Comparison of ENCODE assay signal across 13 cellular contexts in the genomic region with DNA sequence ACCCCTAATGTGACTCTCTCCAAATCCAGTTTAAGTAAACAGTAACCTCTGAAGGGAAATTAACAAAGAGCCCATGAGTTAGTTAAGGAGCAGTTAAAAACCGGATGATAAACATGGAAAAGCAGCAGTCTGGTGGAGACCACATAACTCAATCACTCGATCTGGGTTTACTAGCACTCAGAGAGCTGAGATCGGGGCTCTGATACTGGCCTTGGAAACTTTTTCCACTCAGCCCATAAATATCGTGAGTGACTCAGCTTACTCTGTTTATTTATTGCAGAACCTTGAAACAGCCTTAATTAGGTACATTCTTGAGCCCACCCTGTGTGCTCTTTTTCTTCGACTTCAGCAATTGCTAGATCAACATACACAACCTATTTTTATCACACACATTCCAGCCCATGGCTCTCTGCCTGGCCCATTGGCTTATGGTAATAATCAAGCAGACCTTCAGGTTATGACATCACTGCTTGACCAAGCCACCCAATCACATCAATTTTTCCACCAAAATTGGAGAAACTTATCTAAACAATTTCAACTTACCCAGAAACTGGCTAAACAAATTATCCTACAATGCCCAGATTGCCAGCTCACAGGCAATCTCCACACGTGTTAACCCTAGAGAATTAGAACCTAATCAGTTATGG.
DNase-seq lines count a peak whose midpoint lies in the region; ATAC-seq, FAIRE-seq and TF ChIP-seq lines count a peak whose summit lies in the region.
"Had no signal": no experiment of that assay in that cellular context is flagged by ENCODE, and none has a peak within 500 bp of the region (broad histone marks: within the 10 kb centered on the region; RNA-seq: fewer than 3 reads in every experiment).

No MANE protein-coding gene starts in this region.

- CTCF ChIA-PET in HepG2 (lab: Yijun Ruan, JAX; ENCODE audit: low intra/inter-chr PET ratio, low total read pairs) = no interaction called here

- 91% methylated on average over 6 of the region's 6 CpGs for WGBS in HepG2 (ENCODE audit: low lambda C conversion rate)
- 80% methylated on average over 6 of the region's 6 CpGs for WGBS in right lobe of liver (ENCODE audit: insufficient coverage, low coverage, low lambda C conversion rate, missing lambda C conversion rate)
- 8 to 9% methylated on average over 6 of the region's 6 CpGs for WGBS in aorta, 2 donors

- H3K79me2 ChIP-seq in HepG2 (ENCODE audit: insufficient read depth, low read length) = no peaks in the 10 kb centered on the region

- TF ChIP-seq CTCF in HepG2 (CRISPR knock-in tag; IDR thresholded peaks at IDR 0.05) = no peak
- no peak for TF ChIP-seq CTCF in right lobe of liver (IDR thresholded peaks at IDR 0.05)

- peaks cover 0 to 6% (median 0%) of the 10 kb centered on the region in 3 donors for H3K36me3 Mint-ChIP-seq in immature natural killer cell

- no peak overlapping the region for H3K4me3 Mint-ChIP-seq in immature natural killer cell
- H3K4me3 Mint-ChIP-seq: effector memory CD8-positive, alpha-beta T cell had no signal

- no peak overlapping the region for H3K9ac ChIP-seq in HepG2 (ENCODE audit: insufficient read depth, low read depth, low read length)

- H4K20me1 ChIP-seq in HepG2 (ENCODE audit: insufficient read depth, low read length) = no peaks in the 10 kb centered on the region

- no peak overlapping the region for H3K4me2 ChIP-seq in HepG2 (ENCODE audit: low read depth, low read length)

- no peaks in the 10 kb centered on the region for H3K9me3 ChIP-seq in HepG2 (ENCODE audit: low read length)
- no peaks in the 10 kb centered on the region for H3K9me3 ChIP-seq in right lobe of liver
- no peaks in the 10 kb centered on the region for H3K9me3 ChIP-seq in aorta (ENCODE audit: control insufficient read depth, low read length)
- H3K9me3 ChIP-seq: neutrophil had no signal

- TF ChIP-seq POLR2A in HepG2 (IDR thresholded peaks at IDR 0.05; ENCODE audit: insufficient read depth in 1 of 2, low read depth in 2 of 2, low read length in 2 of 2) = no peak
- no peak for TF ChIP-seq POLR2A in right lobe of liver (IDR thresholded peaks at IDR 0.05)
- no peak for TF ChIP-seq POLR2A in GM18505 (IDR thresholded peaks at IDR 0.05; ENCODE audit: borderline replicate concordance, extremely low read depth, insufficient read depth, insufficient read length)

- no peak overlapping the region for H3K4me3 ChIP-seq in HepG2 (replicated peaks in 1 of 3; ENCODE audit: insufficient read depth in 1 of 3, low read depth in 2 of 3, low read length in 3 of 3)
- H3K4me3 ChIP-seq in right lobe of liver = no peak overlapping the region
- no peak overlapping the region for H3K4me3 ChIP-seq in aorta (ENCODE audit: low read length in 2 of 2)

- TF ChIP-seq RAD21 in HepG2 (CRISPR knock-in tag; IDR thresholded peaks at IDR 0.05) = no peak

- H3K27ac ChIP-seq in HepG2 (ENCODE audit: extremely low read length, insufficient read depth, low read length) (no peak overlapping the region), right lobe of liver (no peak overlapping the region), aorta (ENCODE audit: low read depth in 1 of 2, low read length in 2 of 2) (peak overlapping the region; percentile 26 to 92)
- H3K27ac ChIP-seq: neutrophil had no signal

- in situ Hi-C loops in HepG2 (cut with HindIII; ENCODE audit: extremely low pct_ligation_motif_present, low pct_unique_long_range_greater_than_20kb) = no loop called here

- intact Hi-C loops in HepG2 (cut with micrococcal nuclease; ENCODE audit: unreplicated experiment) (no loop called here), right lobe of liver (cut with DNase I) (no loop called here), aorta (cut with DNase I) (loop anchor here in 1 of 2 donors (10.0 kb wide), 1 partner anchor 207 kb away; no protein-coding TSS in a partner anchor)

- TF ChIP-seq EP300 in HepG2 (IDR thresholded peaks at IDR 0.05; ENCODE audit: low read depth in 2 of 2, low read length in 2 of 2) (no peak), HepG2 (CRISPR knock-in tag; IDR thresholded peaks at IDR 0.05; ENCODE audit: borderline replicate concordance) (no peak)

- peaks cover 13% of the 10 kb centered on the region for H3K4me1 ChIP-seq in HepG2 (ENCODE audit: insufficient read depth, low read length)
- H3K4me1 ChIP-seq in right lobe of liver = no peaks in the 10 kb centered on the region
- peaks cover 0 to 6% of the 10 kb centered on the region in 2 donors for H3K4me1 ChIP-seq in aorta (ENCODE audit: control insufficient read depth in 1 of 2, insufficient read depth in 2 of 2, low read length in 2 of 2)

- ATAC-seq in HepG2 = no peak
- no peak for ATAC-seq in right lobe of liver
- ATAC-seq in aorta (ENCODE audit: low FRiP score) = peak; percentile 85
- no peak for ATAC-seq in GM19324 (IDR thresholded peaks at IDR 0.05; ENCODE audit: low FRiP score, unreplicated experiment)
- ATAC-seq in GM18505 (IDR thresholded peaks at IDR 0.05; ENCODE audit: unreplicated experiment) = no peak
- ATAC-seq: effector memory CD8-positive, alpha-beta T cell had no signal

- H3K4me1 Mint-ChIP-seq in immature natural killer cell = peaks cover 12 to 39% of the 10 kb centered on the region in 2 donors

- no peak overlapping the region for H2AFZ ChIP-seq in HepG2 (ENCODE audit: low read length)

- BruUV-seq in HepG2 (replicated peaks; lab: Mats Ljungman, UMichigan) = no TSS peak

- FAIRE-seq in HepG2 (lab: Jason Lieb, UNC) = no peak

- H3K27me3 ChIP-seq in HepG2 (ENCODE audit: control insufficient read depth in 1 of 2, insufficient read depth in 2 of 2, low read length in 2 of 2) (no peaks in the 10 kb centered on the region), right lobe of liver (no peaks in the 10 kb centered on the region), aorta (ENCODE audit: control insufficient read depth in 1 of 2, insufficient read depth in 2 of 2, low read length in 1 of 2) (no peaks in the 10 kb centered on the region)
- H3K27me3 ChIP-seq: neutrophil had no signal

- H3K36me3 ChIP-seq in HepG2 (replicated peaks in 1 of 2; ENCODE audit: control insufficient read depth in 1 of 2, insufficient read depth in 2 of 2, low read length in 2 of 2) (no peaks in the 10 kb centered on the region), right lobe of liver (no peaks in the 10 kb centered on the region), aorta (ENCODE audit: control insufficient read depth in 1 of 2, insufficient read depth in 2 of 2, low read length in 1 of 2) (no peaks in the 10 kb centered on the region)
- H3K36me3 ChIP-seq: neutrophil had no signal

- no peak for DNase-seq in HepG2 (ENCODE audit: low spot score)
- no peak for DNase-seq in right lobe of liver
- DNase-seq in amniotic stem cell (lab: John Stamatoyannopoulos, UW) = peak; percentile 77
- peak; percentile 87 for DNase-seq in iris pigment epithelial cell (ENCODE audit: low read depth)
- DNase-seq in aorta = peak; percentile 82 to 83
- DNase-seq in immature natural killer cell = no peak
- DNase-seq: AML-193; effector memory CD8-positive, alpha-beta T cell; NCI-H187 treated with DMSO at 0.1 percent for 48 hours had no signal

- H3K27me3 Mint-ChIP-seq in immature natural killer cell (ENCODE audit: low read depth in 3 of 3) = peaks cover 0 to 2% (median 0%) of the 10 kb centered on the region in 3 donors
- H3K27me3 Mint-ChIP-seq: effector memory CD8-positive, alpha-beta T cell had no signal

- POLR2A ChIA-PET in HepG2 (lab: Yijun Ruan, JAX) = no interaction called here

- H3K27ac Mint-ChIP-seq in immature natural killer cell = peak overlapping the region in 1 of 6 donors; percentile 17
- H3K27ac Mint-ChIP-seq: activated T-helper 2 cell treated with anti-CD3 and anti-CD28 coated beads, Interferon-gamma antibody, Interleukin-2, Interleukin-4, amounts not matched to agents 10 μg/mL and 5 μg/mL and 100 μg/mL, durations not matched to agents 14 hours and 24 hours and 36 hours; effector memory CD8-positive, alpha-beta T cell had no signal

- no peaks in the 10 kb centered on the region for H3K9me3 Mint-ChIP-seq in immature natural killer cell
- H3K9me3 Mint-ChIP-seq: activated T-helper 2 cell treated with anti-CD3 and anti-CD28 coated beads, Interferon-gamma antibody, Interleukin-2, Interleukin-4, amounts not matched to agents 10 μg/mL and 5 μg/mL and 100 μg/mL, durations not matched to agents 14 hours and 24 hours and 36 hours; effector memory CD8-positive, alpha-beta T cell had no signal

TF ChIP-seq in HepG2, 621 proteins besides CTCF, POLR2A, EP300 and RAD21:
- TF ChIP-seq CREB1 (IDR thresholded peaks at IDR 0.05) (0 out of 2 replicates have a peak, but pooled peaks have one; percentile 6), CREB1 (CRISPR knock-in tag; IDR thresholded peaks at IDR 0.05) (no peak), ZNF598 (CRISPR knock-in tag; IDR thresholded peaks at IDR 0.05; ENCODE audit: borderline replicate concordance) (no peak)

Comparison
In these comparisons a context has a peak if more than half of its experiments do, and no peak if none do; other contexts are left out.
1. DNase-seq: peak in amniotic stem cell (single experiment), iris pigment epithelial cell (single experiment) and aorta (2 of 2); none in HepG2 (single experiment), right lobe of liver (0 of 3) and immature natural killer cell (0 of 3).
2. H3K27ac ChIP-seq: peak in aorta (2 of 2); none in HepG2 (single experiment) and right lobe of liver (0 of 3).